ENCODE assay signal across 8 cellular contexts in genomic region chr14:71403673-71404072, GRCh38.
DNase-seq lines count a peak whose midpoint lies in the region; ATAC-seq and TF ChIP-seq lines count a peak whose summit lies in the region.

No MANE protein-coding gene starts in this region.

- peak; percentile 45 for TF ChIP-seq CTCF in GM12873 (IDR thresholded peaks at IDR 0.05; ENCODE audit: insufficient read depth, low read depth, low read length, missing control alignments)

- ATAC-seq in HG02884 (IDR thresholded peaks at IDR 0.05; ENCODE audit: unreplicated experiment) = peak; percentile 43

- DNase-seq in RKO (ENCODE audit: low spot score) = peak; percentile 52
- peak; percentile 3 for DNase-seq in effector CD4-positive, alpha-beta T cell
- DNase-seq in NCI-H1436 (lab: John Stamatoyannopoulos, UW) = no peak
- DNase-seq in activated gamma-delta T cell treated with Interleukin-2 at 50 U/mL for 16 hours = no peak
- DNase-seq in putamen (ENCODE audit: low spot score) = no peak
- DNase-seq in NCI-H2081 treated with DMSO at 0.1 percent for 48 hours (lab: John Stamatoyannopoulos, UW) = no peak

Comparison
In these comparisons a context has a peak if more than half of its experiments do, and no peak if none do; other contexts are left out.
1. DNase-seq: peak in RKO (single experiment) and effector CD4-positive, alpha-beta T cell (single experiment); none in NCI-H1436 (single experiment), activated gamma-delta T cell treated with Interleukin-2 at 50 U/mL for 16 hours (single experiment), putamen (single experiment) and NCI-H2081 treated with DMSO at 0.1 percent for 48 hours (single experiment).